20 cellular contexts compared by ENCODE assay signal in genomic region chr21:37117204-37117603, GRCh38.
"Had no signal": no experiment of that assay in that cellular context is flagged by ENCODE, and none has a peak within 500 bp of the region (broad histone marks: within the 10 kb centered on the region; RNA-seq: fewer than 3 reads in every experiment).

No MANE protein-coding gene starts in this region.

- H3K9me3 ChIP-seq: Peyer's patch had no signal

- H3K27me3 ChIP-seq: Peyer's patch, SJCRH30 had no signal

- H3K4me2 ChIP-seq: KMS-11, PC-9 had no signal

- H3K4me1 ChIP-seq: Peyer's patch had no signal

- H3K27ac ChIP-seq: KMS-11, PC-9, Peyer's patch, SJCRH30 had no signal

- H3K36me3 ChIP-seq: Peyer's patch had no signal

- DNase-seq: Kasumi-1, NCI-H1092, NCI-H1105 treated with DMSO at 0.1 percent for 48 hours, NCI-H1417 treated with DMSO at 0.1 percent for 48 hours, NCI-H146, NCI-H1694 treated with DMSO at 0.1 percent for 48 hours, NCI-H1930, NCI-H2081, NCI-H2107, NCI-H2227 treated with DMSO at 0.1 percent for 48 hours, NCI-H524, NCI-H526 treated with DMSO at 0.1 percent for 48 hours, NCI-H748 treated with DMSO at 0.1 percent for 48 hours, PC-9, Peyer's patch, SHP77 treated with DMSO at 0.1 percent for 48 hours, SJCRH30 had no signal

- H3K4me3 Mint-ChIP-seq: IgD-negative memory B cell had no signal

- H3K27me3 Mint-ChIP-seq: IgD-negative memory B cell had no signal

- H3K27ac Mint-ChIP-seq: IgD-negative memory B cell had no signal

- H3K4me3 ChIP-seq: K562, PC-9, Peyer's patch, SJCRH30 had no signal

- H2AFZ ChIP-seq: PC-9 had no signal
